In genomic region chr9:6418764-6419163, GRCh38 we compare ENCODE assay signal across 17 cellular contexts. TPM values are rescaled to one million over a fixed set of nuclear protein-coding genes. Genes with fewer than 3 reads are reported as not detected.
A peak's percentile ranks its signal among the peaks of the same experiment; 100 is the strongest.
DNase-seq lines count a peak whose midpoint lies in the region; ATAC-seq and FAIRE-seq lines count a peak whose summit lies in the region.
"Had no signal": no experiment of that assay in that cellular context is flagged by ENCODE, and none has a peak within 500 bp of the region (broad histone marks: within the 10 kb centered on the region; RNA-seq: fewer than 3 reads in every experiment).

No MANE protein-coding gene starts in this region.

- H3K4me3 Mint-ChIP-seq in activated naive CD4-positive, alpha-beta T cell treated with anti-CD3 and anti-CD28 coated beads, Interleukin-2, amount 50 U/mL, for 24 hours = no peak overlapping the region
- peak overlapping the region in 3 of 4 donors; percentile 40 to 79 (median 48) for H3K4me3 Mint-ChIP-seq in IgD-negative memory B cell
- peak overlapping the region; percentile 47 for H3K4me3 Mint-ChIP-seq in activated naive CD8-positive, alpha-beta T cell treated with anti-CD3 and anti-CD28 coated beads for 36 hours
- H3K4me3 Mint-ChIP-seq in stimulated activated memory B cell treated with anti-CD40 and anti-IgM and Interleukin-4, amounts not matched to agents 10 μg/mL and 1 μg/mL and 100 μg/mL, for 72 hours = no peak overlapping the region

- H3K27me3 Mint-ChIP-seq in activated naive CD4-positive, alpha-beta T cell treated with anti-CD3 and anti-CD28 coated beads, Interleukin-2, amount 50 U/mL, for 24 hours = no peaks in the 10 kb centered on the region
- H3K27me3 Mint-ChIP-seq in IgD-negative memory B cell = no peaks in the 10 kb centered on the region
- no peaks in the 10 kb centered on the region for H3K27me3 Mint-ChIP-seq in activated naive CD8-positive, alpha-beta T cell treated with anti-CD3 and anti-CD28 coated beads for 36 hours
- H3K27me3 Mint-ChIP-seq in stimulated activated memory B cell treated with anti-CD40 and anti-IgM and Interleukin-4, amounts not matched to agents 10 μg/mL and 1 μg/mL and 100 μg/mL, for 72 hours = no peaks in the 10 kb centered on the region
- H3K27me3 Mint-ChIP-seq: stimulated activated naive B cell treated with anti-CD40 and anti-IgM and Interleukin-4, amounts not matched to agents 10 μg/mL and 1 μg/mL and 100 μg/mL, for 72 hours had no signal

- DNase-seq in activated naive CD4-positive, alpha-beta T cell (lab: John Stamatoyannopoulos, UW) = no peak
- no peak for DNase-seq in activated naive CD8-positive, alpha-beta T cell treated with anti-CD3 and anti-CD28 coated beads for 36 hours
- no peak for DNase-seq in AG08395 (ENCODE audit: low spot score)
- no peak for DNase-seq in HTR-8/SVneo (ENCODE audit: insufficient read length, low spot score)
- DNase-seq: aorta; DMS153; erythroblast; glutamatergic neuron; NCI-H1694; PC-3; stimulated activated naive B cell treated with anti-CD40 and anti-IgM and Interleukin-4, amounts not matched to agents 10 μg/mL and 1 μg/mL and 100 μg/mL, for 72 hours; upper lobe of left lung; WERI-Rb-1 had no signal

- peaks cover 78% of the 10 kb centered on the region for H3K4me1 Mint-ChIP-seq in activated naive CD4-positive, alpha-beta T cell treated with anti-CD3 and anti-CD28 coated beads, Interleukin-2, amount 50 U/mL, for 24 hours
- H3K4me1 Mint-ChIP-seq in IgD-negative memory B cell = peaks cover 53 to 58% (median 56%) of the 10 kb centered on the region in 3 donors
- peaks cover 52% of the 10 kb centered on the region for H3K4me1 Mint-ChIP-seq in activated naive CD8-positive, alpha-beta T cell treated with anti-CD3 and anti-CD28 coated beads for 36 hours
- H3K4me1 Mint-ChIP-seq in stimulated activated memory B cell treated with anti-CD40 and anti-IgM and Interleukin-4, amounts not matched to agents 10 μg/mL and 1 μg/mL and 100 μg/mL, for 72 hours = peaks cover 73% of the 10 kb centered on the region

- H3K36me3 Mint-ChIP-seq in activated naive CD4-positive, alpha-beta T cell treated with anti-CD3 and anti-CD28 coated beads, Interleukin-2, amount 50 U/mL, for 24 hours = peaks cover 8% of the 10 kb centered on the region
- peaks cover 4% of the 10 kb centered on the region for H3K36me3 Mint-ChIP-seq in IgD-negative memory B cell
- peaks cover 45% of the 10 kb centered on the region for H3K36me3 Mint-ChIP-seq in activated naive CD8-positive, alpha-beta T cell treated with anti-CD3 and anti-CD28 coated beads for 36 hours
- peaks cover 13% of the 10 kb centered on the region for H3K36me3 Mint-ChIP-seq in stimulated activated memory B cell treated with anti-CD40 and anti-IgM and Interleukin-4, amounts not matched to agents 10 μg/mL and 1 μg/mL and 100 μg/mL, for 72 hours

- ATAC-seq in stimulated activated memory B cell treated with anti-CD40 and anti-IgM and Interleukin-4, amounts not matched to agents 10 μg/mL and 1 μg/mL and 100 μg/mL, for 72 hours = no peak
- no peak for ATAC-seq in HG03108 (IDR thresholded peaks at IDR 0.05; ENCODE audit: unreplicated experiment)
- ATAC-seq: PC-3; stimulated activated naive B cell treated with anti-CD40 and anti-IgM and Interleukin-4, amounts not matched to agents 10 μg/mL and 1 μg/mL and 100 μg/mL, for 72 hours had no signal

- H3K9me3 Mint-ChIP-seq in activated naive CD4-positive, alpha-beta T cell treated with anti-CD3 and anti-CD28 coated beads, Interleukin-2, amount 50 U/mL, for 24 hours = no peaks in the 10 kb centered on the region
- no peaks in the 10 kb centered on the region for H3K9me3 Mint-ChIP-seq in IgD-negative memory B cell
- no peaks in the 10 kb centered on the region for H3K9me3 Mint-ChIP-seq in activated naive CD8-positive, alpha-beta T cell treated with anti-CD3 and anti-CD28 coated beads for 36 hours
- no peaks in the 10 kb centered on the region for H3K9me3 Mint-ChIP-seq in stimulated activated memory B cell treated with anti-CD40 and anti-IgM and Interleukin-4, amounts not matched to agents 10 μg/mL and 1 μg/mL and 100 μg/mL, for 72 hours
- H3K9me3 Mint-ChIP-seq: stimulated activated naive B cell treated with anti-CD40 and anti-IgM and Interleukin-4, amounts not matched to agents 10 μg/mL and 1 μg/mL and 100 μg/mL, for 72 hours had no signal

- peak overlapping the region; percentile 46 for H3K27ac Mint-ChIP-seq in activated naive CD4-positive, alpha-beta T cell treated with anti-CD3 and anti-CD28 coated beads, Interleukin-2, amount 50 U/mL, for 24 hours
- no peak overlapping the region for H3K27ac Mint-ChIP-seq in IgD-negative memory B cell
- H3K27ac Mint-ChIP-seq in activated naive CD8-positive, alpha-beta T cell treated with anti-CD3 and anti-CD28 coated beads for 36 hours = peak overlapping the region; percentile 91
- H3K27ac Mint-ChIP-seq in stimulated activated memory B cell treated with anti-CD40 and anti-IgM and Interleukin-4, amounts not matched to agents 10 μg/mL and 1 μg/mL and 100 μg/mL, for 72 hours = peak overlapping the region; percentile 58

- no peak for FAIRE-seq in HTR-8/SVneo (lab: Jason Lieb, UNC)

RNA-seq across cellular contexts. Expression of gene UHRF2, which starts 5.8 kb away (rescaled TPM):
- 25.4 TPM for polyA plus RNA-seq in IgD-negative memory B cell
- total RNA-seq in activated naive CD8-positive, alpha-beta T cell treated with anti-CD3 and anti-CD28 coated beads for 36 hours = 10 to 100 TPM; 42.3 to 44.3 TPM

Comparison
In these comparisons a context has a peak if more than half of its experiments do, and no peak if none do; other contexts are left out.
1. H3K27ac Mint-ChIP-seq: peak in activated naive CD4-positive, alpha-beta T cell treated with anti-CD3 and anti-CD28 coated beads, Interleukin-2, amount 50 U/mL, for 24 hours (single experiment), activated naive CD8-positive, alpha-beta T cell treated with anti-CD3 and anti-CD28 coated beads for 36 hours (single experiment) and stimulated activated memory B cell treated with anti-CD40 and anti-IgM and Interleukin-4, amounts not matched to agents 10 μg/mL and 1 μg/mL and 100 μg/mL, for 72 hours (single experiment); none in IgD-negative memory B cell (0 of 3).
2. H3K4me3 Mint-ChIP-seq: peak in IgD-negative memory B cell (3 of 4) and activated naive CD8-positive, alpha-beta T cell treated with anti-CD3 and anti-CD28 coated beads for 36 hours (single experiment); none in activated naive CD4-positive, alpha-beta T cell treated with anti-CD3 and anti-CD28 coated beads, Interleukin-2, amount 50 U/mL, for 24 hours (single experiment) and stimulated activated memory B cell treated with anti-CD40 and anti-IgM and Interleukin-4, amounts not matched to agents 10 μg/mL and 1 μg/mL and 100 μg/mL, for 72 hours (single experiment).